Comparison of ENCODE assay signal across 8 cellular contexts in the genomic region with DNA sequence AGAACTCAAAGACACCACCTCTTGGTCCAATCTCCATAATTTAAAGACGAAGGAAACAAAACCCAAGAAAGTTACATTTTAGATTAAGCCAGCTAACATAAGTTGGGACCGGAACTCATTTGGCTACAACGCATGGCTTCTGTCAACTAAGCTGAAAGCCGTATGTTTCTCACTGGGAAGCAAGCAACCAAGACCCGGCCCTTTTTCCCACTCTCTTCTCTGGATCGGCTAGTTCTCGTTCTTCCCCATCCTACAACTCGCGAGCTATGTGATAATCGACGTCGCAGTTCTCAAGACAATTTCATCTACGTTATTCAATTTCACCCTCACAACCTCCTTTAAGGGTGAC. TPM values are rescaled to one million over a fixed set of nuclear protein-coding genes. Genes with fewer than 3 reads are reported as not detected.
DNase-seq lines count a peak whose midpoint lies in the region; ATAC-seq and TF ChIP-seq lines count a peak whose summit lies in the region.

No MANE protein-coding gene starts in this region.

- intact Hi-C loops in adrenal gland (cut with DNase I) = no loop called here

- H3K27ac ChIP-seq in adrenal gland (peak overlapping the region; percentile 20 to 97 (median 94)), substantia nigra (ENCODE audit: low read depth, low read length, poor library complexity, severe bottlenecking) (peak overlapping the region; percentile 90)

- peaks cover 7% of the 10 kb centered on the region; the same call in 1 of the 2 replicates for H3K4me1 ChIP-seq in ES-I3 (ENCODE audit: insufficient read depth, low read length)
- H3K4me1 ChIP-seq in adrenal gland (replicated peaks in 1 of 2) = peaks cover 18 to 33% of the 10 kb centered on the region in 2 donors

- peak overlapping the region; percentile 93 for H3K9ac ChIP-seq in ES-I3 (ENCODE audit: low read depth, low read length)

- DNase-seq in adrenal gland (peak in 2 of 7 donors; percentile 19 to 28), iPS-NIHi7 (ENCODE audit: extremely low spot score) (peak; percentile 18), substantia nigra (lab: John Stamatoyannopoulos, UW) (no peak), GM19240 (ENCODE audit: insufficient read length, low spot score) (no peak), NCI-H2227 treated with DMSO at 0.1 percent for 48 hours (lab: John Stamatoyannopoulos, UW) (no peak)

- no peak for TF ChIP-seq CTCF in adrenal gland (IDR thresholded peaks at IDR 0.05)

- TF ChIP-seq POLR2A in adrenal gland (IDR thresholded peaks at IDR 0.05) = no peak

- H3K36me3 ChIP-seq in ES-I3 (ENCODE audit: insufficient read depth, low read length) (no peaks in the 10 kb centered on the region; the same call in none of the 2 replicates), adrenal gland (replicated peaks in 1 of 2) (peaks cover 0 to 20% of the 10 kb centered on the region in 2 donors)

- ATAC-seq in HG03457 (IDR thresholded peaks at IDR 0.05; ENCODE audit: unreplicated experiment) (peak; percentile 1), GM18517 (IDR thresholded peaks at IDR 0.05; ENCODE audit: unreplicated experiment) (no peak)

- H3K4me3 ChIP-seq in adrenal gland = peak overlapping the region; percentile 41 to 97 (median 82)

- no peaks in the 10 kb centered on the region for H3K9me3 ChIP-seq in ES-I3 (ENCODE audit: control insufficient read depth, insufficient read depth, low read length)
- H3K9me3 ChIP-seq in adrenal gland (replicated peaks in 1 of 3) = no peaks in the 10 kb centered on the region

- no peaks in the 10 kb centered on the region for H3K27me3 ChIP-seq in adrenal gland

- 0 to 1% (median 0%) methylated on average over 13 of the region's 13 CpGs for WGBS in adrenal gland, 4 donors

RNA-seq across cellular contexts. Expression of a gene that starts 0.6 kb away (rescaled TPM):
- total RNA-seq in adrenal gland = 100 to 1,000 TPM; 136 to 225 (median 154) TPM
- polyA plus RNA-seq in adrenal gland = 100 to 1,000 TPM; 108 to 382 (median 210) TPM

RNA-seq across cellular contexts. Expression of a gene that starts 48.4 kb away (rescaled TPM):
- 10 to 100 TPM; 13.2 to 41.3 (median 33.8) TPM for total RNA-seq in adrenal gland
- polyA plus RNA-seq in adrenal gland = 10 to 100 TPM; 20.9 to 69.6 (median 24.5) TPM

RNA-seq across cellular contexts. Expression of a gene that starts 53.7 kb away (rescaled TPM):
- 10 to 100 TPM; 11.7 to 28.1 (median 25.1) TPM for total RNA-seq in adrenal gland
- polyA plus RNA-seq in adrenal gland = 10 to 100 TPM; 16.2 to 50.6 (median 20.0) TPM

RNA-seq across cellular contexts. Expression of a gene that starts 57.6 kb away (rescaled TPM):
- 10 to 100 TPM in 6 of 8 donors, 1 to 10 TPM in 2; 3.6 to 29.5 (median 17.6) TPM for total RNA-seq in adrenal gland
- 10 to 100 TPM; 10.6 to 17.7 (median 11.3) TPM for polyA plus RNA-seq in adrenal gland
